In genomic region chr21:43775795-43776430, GRCh38 we compare ENCODE assay signal across 1 cellular context.
TF ChIP-seq lines count a peak whose summit lies in the region.

Gene CSTB, minus strand, starts transcription at chr21:43776308. Its CDS starts 39 bp downstream, at chr21:43776269.

TF ChIP-seq in HepG2, 621 proteins besides CTCF, POLR2A, EP300 and RAD21 (continued from another document and continues in another):
- TF ChIP-seq ZBTB10 (CRISPR knock-in tag; IDR thresholded peaks at IDR 0.05; ENCODE audit: borderline replicate concordance) (no peak; the same call in none of the 2 replicates), ZNF513 (CRISPR knock-in tag; conservative IDR thresholded peaks at IDR 0.05) (0 out of 2 replicates have a peak, but pooled peaks have one; percentile 39), SNAPC2 (CRISPR knock-in tag; IDR thresholded peaks at IDR 0.05) (no peak), ZC3H13 (CRISPR knock-in tag; IDR thresholded peaks at IDR 0.05) (no peak), ZNF337 (CRISPR knock-in tag; IDR thresholded peaks at IDR 0.05; ENCODE audit: borderline replicate concordance, low read depth) (no peak), ZFP36L1 (CRISPR knock-in tag; IDR thresholded peaks at IDR 0.05) (no peak; the same call in 1 of the 2 replicates), ZNF678 (CRISPR knock-in tag; IDR thresholded peaks at IDR 0.05) (no peak), ZNF770 (CRISPR knock-in tag; IDR thresholded peaks at IDR 0.05) (no peak; the same call in 1 of the 2 replicates), ZMAT3 (CRISPR knock-in tag; conservative IDR thresholded peaks at IDR 0.05) (peak; percentile 12; the same call in 1 of the 2 replicates), ZNF17 (CRISPR knock-in tag; IDR thresholded peaks at IDR 0.05) (no peak), MYC (CRISPR knock-in tag; IDR thresholded peaks at IDR 0.05; ENCODE audit: borderline replicate concordance) (0 out of 2 replicates have a peak, but pooled peaks have one; percentile 20), PRDM10 (CRISPR knock-in tag; IDR thresholded peaks at IDR 0.05; ENCODE audit: low read depth) (peak; percentile 97), SALL2 (CRISPR knock-in tag; IDR thresholded peaks at IDR 0.05) (peak; percentile 53; the same call in 1 of the 2 replicates), ZNF574 (CRISPR knock-in tag; IDR thresholded peaks at IDR 0.05) (peak; percentile 48; the same call in 1 of the 2 replicates), MIXL1 (CRISPR knock-in tag; IDR thresholded peaks at IDR 0.05) (no peak), ZNF543 (CRISPR knock-in tag; IDR thresholded peaks at IDR 0.05) (peak; percentile 28; the same call in 1 of the 2 replicates), ZNF350 (CRISPR knock-in tag; IDR thresholded peaks at IDR 0.05; ENCODE audit: borderline replicate concordance, low read depth) (no peak), IKZF1 (IDR thresholded peaks at IDR 0.05) (no peak), HMGXB3 (CRISPR knock-in tag; IDR thresholded peaks at IDR 0.05; ENCODE audit: borderline replicate concordance) (no peak), ZNF629 (CRISPR knock-in tag; conservative IDR thresholded peaks at IDR 0.05) (no peak), CREBL2 (CRISPR knock-in tag; IDR thresholded peaks at IDR 0.05; ENCODE audit: borderline replicate concordance) (no peak), ONECUT2 (CRISPR knock-in tag; IDR thresholded peaks at IDR 0.05) (no peak), ZNF383 (CRISPR knock-in tag; IDR thresholded peaks at IDR 0.05; ENCODE audit: borderline replicate concordance) (no peak), SP140L (CRISPR knock-in tag; IDR thresholded peaks at IDR 0.05; ENCODE audit: borderline replicate concordance) (no peak), EHMT2 (IDR thresholded peaks at IDR 0.05; ENCODE audit: borderline replicate concordance, low read depth, low read length) (no peak), SRY (CRISPR knock-in tag; IDR thresholded peaks at IDR 0.05) (peak; percentile 82; the same call in 1 of the 2 replicates), ZNF292 (CRISPR knock-in tag; IDR thresholded peaks at IDR 0.05; ENCODE audit: borderline replicate concordance, low read depth) (no peak), KDM2A (CRISPR knock-in tag; IDR thresholded peaks at IDR 0.05; ENCODE audit: borderline replicate concordance, low read depth) (peak; percentile 53; the same call in 1 of the 2 replicates), HHEX (CRISPR knock-in tag; IDR thresholded peaks at IDR 0.05) (no peak), BCL6 (CRISPR knock-in tag; IDR thresholded peaks at IDR 0.05) (no peak), SOX5 (CRISPR knock-in tag; IDR thresholded peaks at IDR 0.05; ENCODE audit: borderline replicate concordance) (peak; percentile 29; the same call in 1 of the 2 replicates), NR3C1 (CRISPR knock-in tag; IDR thresholded peaks at IDR 0.05) (no peak), SUZ12 (IDR thresholded peaks at IDR 0.05; ENCODE audit: low read depth, low read length) (no peak), NFYC (CRISPR knock-in tag; IDR thresholded peaks at IDR 0.05) (no peak), ZNF614 (CRISPR knock-in tag; IDR thresholded peaks at IDR 0.05; ENCODE audit: borderline replicate concordance) (no peak), ZBTB7A (CRISPR knock-in tag; IDR thresholded peaks at IDR 0.05) (no peak), ZNF784 (CRISPR knock-in tag; IDR thresholded peaks at IDR 0.05; ENCODE audit: borderline replicate concordance) (no peak), ERF (CRISPR knock-in tag; IDR thresholded peaks at IDR 0.05) (peak; percentile 20; the same call in 1 of the 2 replicates), ZNF33B (CRISPR knock-in tag; IDR thresholded peaks at IDR 0.05) (0 out of 2 replicates have a peak, but pooled peaks have one; percentile 30), YEATS4 (CRISPR knock-in tag; IDR thresholded peaks at IDR 0.05; ENCODE audit: borderline replicate concordance) (no peak; the same call in 1 of the 2 replicates), ASH2L (IDR thresholded peaks at IDR 0.05; ENCODE audit: insufficient read length, low read depth, low read length) (peak; percentile 64), SMAD1 (CRISPR knock-in tag; IDR thresholded peaks at IDR 0.05; ENCODE audit: borderline replicate concordance, low read depth) (peak; percentile 69; the same call in 1 of the 2 replicates), U2AF2 (IDR thresholded peaks at IDR 0.05; ENCODE audit: low read depth, low read length) (no peak), NFKBIZ (CRISPR knock-in tag; IDR thresholded peaks at IDR 0.05) (no peak), NPAS2 (CRISPR knock-in tag; IDR thresholded peaks at IDR 0.05; ENCODE audit: borderline replicate concordance) (no peak), CENPT (CRISPR knock-in tag; IDR thresholded peaks at IDR 0.05; ENCODE audit: low read depth) (no peak)
